In genomic region chr9:132384376-132384775, GRCh38 we compare ENCODE assay signal across 13 cellular contexts. TPM values are rescaled to one million over a fixed set of nuclear protein-coding genes. Genes with fewer than 3 reads are reported as not detected.
DNase-seq lines count a peak whose midpoint lies in the region; ATAC-seq and TF ChIP-seq lines count a peak whose summit lies in the region.
"Had no signal": no experiment of that assay in that cellular context is flagged by ENCODE, and none has a peak within 500 bp of the region (broad histone marks: within the 10 kb centered on the region; RNA-seq: fewer than 3 reads in every experiment).

No MANE protein-coding gene starts in this region.

- H3K4me3 ChIP-seq in OCI-LY1 (ENCODE audit: low read depth, low read length, poor library complexity, severe bottlenecking) (peak overlapping the region; percentile 18), aorta (ENCODE audit: low read length in 2 of 2) (no peak overlapping the region)

- DNase-seq in activated naive CD4-positive, alpha-beta T cell treated with anti-CD3 and anti-CD28 coated beads, Interleukin-2, amount 10 ng/mL, durations not matched to agents 7 days and 5 days: no peak
- DNase-seq in activated naive CD4-positive, alpha-beta T cell treated with anti-CD3 and anti-CD28 coated beads, Interleukin-2, amount 50 U/mL, for 16 hours: no peak
- DNase-seq in putamen (ENCODE audit: low spot score) (no peak), aorta (no peak)
- DNase-seq: ACHN, DMS53, NCI-H82 had no signal

- H3K4me3 Mint-ChIP-seq in activated naive CD4-positive, alpha-beta T cell treated with anti-CD3 and anti-CD28 coated beads, Interleukin-2, amount 10 ng/mL, durations not matched to agents 7 days and 5 days: no peak overlapping the region
- H3K4me3 Mint-ChIP-seq in stimulated activated memory B cell treated with anti-CD40 and anti-IgM and Interleukin-4, amounts not matched to agents 10 μg/mL and 1 μg/mL and 100 μg/mL, for 72 hours: peak overlapping the region; percentile 66

- no peaks in the 10 kb centered on the region for H4K20me1 ChIP-seq in OCI-LY1 (ENCODE audit: insufficient read depth, low read length)

- intact Hi-C loops in aorta (cut with DNase I): no loop called here

- no peak for TF ChIP-seq CTCF in OCI-LY1 (IDR thresholded peaks at IDR 0.05; ENCODE audit: low read length)

- peaks cover 51% of the 10 kb centered on the region for H3K4me1 ChIP-seq in OCI-LY1 (ENCODE audit: insufficient read depth, low read length, severe bottlenecking)
- no peaks in the 10 kb centered on the region for H3K4me1 ChIP-seq in aorta (ENCODE audit: control insufficient read depth in 1 of 2, insufficient read depth in 2 of 2, low read length in 2 of 2)

- H3K27ac Mint-ChIP-seq in activated naive CD4-positive, alpha-beta T cell treated with anti-CD3 and anti-CD28 coated beads, Interleukin-2, amount 10 ng/mL, durations not matched to agents 7 days and 5 days: peak overlapping the region; percentile 14
- H3K27ac Mint-ChIP-seq in stimulated activated memory B cell treated with anti-CD40 and anti-IgM and Interleukin-4, amounts not matched to agents 10 μg/mL and 1 μg/mL and 100 μg/mL, for 72 hours: peak overlapping the region; percentile 94

- WGBS in aorta, 2 donors: 95 to 96% methylated on average over 8 of the region's 8 CpGs

- peak overlapping the region; percentile 48; the same call in 1 of the 2 replicates for H3K9ac ChIP-seq in OCI-LY1 (ENCODE audit: low read length)

- CTCF ChIA-PET in activated naive CD4-positive, alpha-beta T cell treated with anti-CD3 and anti-CD28 coated beads, Interleukin-2, amount 10 ng/mL, durations not matched to agents 7 days and 5 days (lab: Charles Lee): interaction anchor here (1.0 to 1.4 kb wide), 2 partner anchors 12 to 68 kb away, joined by 3 to 7 read pairs; no protein-coding TSS in a partner anchor

- H3K27ac ChIP-seq in OCI-LY1 (ENCODE audit: low read depth, low read length, poor library complexity, severe bottlenecking): peak overlapping the region; percentile 99
- no peak overlapping the region for H3K27ac ChIP-seq in aorta (ENCODE audit: low read depth in 1 of 2, low read length in 2 of 2)

- peaks cover 11% of the 10 kb centered on the region for H3F3A ChIP-seq in OCI-LY1 (ENCODE audit: insufficient read depth, low read length)

- no peaks in the 10 kb centered on the region for H3K9me3 Mint-ChIP-seq in activated naive CD4-positive, alpha-beta T cell treated with anti-CD3 and anti-CD28 coated beads, Interleukin-2, amount 10 ng/mL, durations not matched to agents 7 days and 5 days
- H3K9me3 Mint-ChIP-seq in stimulated activated memory B cell treated with anti-CD40 and anti-IgM and Interleukin-4, amounts not matched to agents 10 μg/mL and 1 μg/mL and 100 μg/mL, for 72 hours: no peaks in the 10 kb centered on the region

- H3K36me3 ChIP-seq in OCI-LY1 (ENCODE audit: insufficient read depth, low read length) (peaks cover 50% of the 10 kb centered on the region), aorta (ENCODE audit: control insufficient read depth in 1 of 2, insufficient read depth in 2 of 2, low read length in 1 of 2) (peaks cover 4 to 12% of the 10 kb centered on the region in 2 donors)

- H3K27me3 ChIP-seq in OCI-LY1 (ENCODE audit: insufficient read depth, low read length) (no peaks in the 10 kb centered on the region), aorta (ENCODE audit: control insufficient read depth in 1 of 2, insufficient read depth in 2 of 2, low read length in 1 of 2) (no peaks in the 10 kb centered on the region)

- H3K79me2 ChIP-seq in OCI-LY1 (ENCODE audit: insufficient read depth, low read length): no peaks in the 10 kb centered on the region

- peaks cover 68% of the 10 kb centered on the region for H3K36me3 Mint-ChIP-seq in activated naive CD4-positive, alpha-beta T cell treated with anti-CD3 and anti-CD28 coated beads, Interleukin-2, amount 10 ng/mL, durations not matched to agents 7 days and 5 days
- peaks cover 53% of the 10 kb centered on the region for H3K36me3 Mint-ChIP-seq in stimulated activated memory B cell treated with anti-CD40 and anti-IgM and Interleukin-4, amounts not matched to agents 10 μg/mL and 1 μg/mL and 100 μg/mL, for 72 hours

- ATAC-seq in GM21619 (IDR thresholded peaks at IDR 0.05; ENCODE audit: unreplicated experiment): peak; percentile 40
- ATAC-seq in stimulated activated memory B cell treated with anti-CD40 and anti-IgM and Interleukin-4, amounts not matched to agents 10 μg/mL and 1 μg/mL and 100 μg/mL, for 72 hours: peak; percentile 74
- no peak for ATAC-seq in HG03521 (IDR thresholded peaks at IDR 0.05; ENCODE audit: unreplicated experiment)
- ATAC-seq in aorta (ENCODE audit: low FRiP score): no peak
- ATAC-seq: HepG2 had no signal

- peaks cover 31% of the 10 kb centered on the region for H3K4me1 Mint-ChIP-seq in activated naive CD4-positive, alpha-beta T cell treated with anti-CD3 and anti-CD28 coated beads, Interleukin-2, amount 10 ng/mL, durations not matched to agents 7 days and 5 days
- H3K4me1 Mint-ChIP-seq in stimulated activated memory B cell treated with anti-CD40 and anti-IgM and Interleukin-4, amounts not matched to agents 10 μg/mL and 1 μg/mL and 100 μg/mL, for 72 hours: peaks cover 53% of the 10 kb centered on the region

- H3K9me2 ChIP-seq in OCI-LY1 (ENCODE audit: low read depth, low read length): no peaks in the 10 kb centered on the region

- H3K9me3 ChIP-seq in OCI-LY1 (ENCODE audit: low read length): no peaks in the 10 kb centered on the region
- no peaks in the 10 kb centered on the region for H3K9me3 ChIP-seq in aorta (ENCODE audit: control insufficient read depth, low read length)

- no peaks in the 10 kb centered on the region for H3K27me3 Mint-ChIP-seq in activated naive CD4-positive, alpha-beta T cell treated with anti-CD3 and anti-CD28 coated beads, Interleukin-2, amount 10 ng/mL, durations not matched to agents 7 days and 5 days
- no peaks in the 10 kb centered on the region for H3K27me3 Mint-ChIP-seq in stimulated activated memory B cell treated with anti-CD40 and anti-IgM and Interleukin-4, amounts not matched to agents 10 μg/mL and 1 μg/mL and 100 μg/mL, for 72 hours

- peak overlapping the region; percentile 59 for H3K4me2 ChIP-seq in OCI-LY1 (ENCODE audit: low read length)

- H2AFZ ChIP-seq in OCI-LY1 (ENCODE audit: low read length): no peak overlapping the region

RNA-seq across cellular contexts. Expression of gene TTF1, which starts 22.3 kb away (rescaled TPM):
- 10 to 100 TPM; 11.9 to 14.3 TPM for total RNA-seq in aorta
- 10 to 100 TPM; 23.2 to 33.4 TPM for polyA plus RNA-seq in aorta

RNA-seq across cellular contexts. Expression of gene CFAP77, which starts 25.6 kb away (rescaled TPM):
- total RNA-seq in aorta: not detected
- under 1 TPM in 1 of 2 donors, not detected in 1; 0.38 TPM for polyA plus RNA-seq in aorta
- total RNA-seq: HepG2, posterior vena cava had no signal
- polyA plus RNA-seq: HepG2 had no signal

RNA-seq across cellular contexts. Expression of gene SETX, which starts 29.6 kb away (rescaled TPM):
- 10 to 100 TPM; 53.0 to 67.9 TPM for total RNA-seq in aorta
- 10 to 100 TPM in 1 of 2 donors, 1 to 10 TPM in 1; 9.5 to 18.5 TPM for polyA plus RNA-seq in aorta

Comparison
In these comparisons a context has a peak if more than half of its experiments do, and no peak if none do; other contexts are left out.
1. ATAC-seq: peak in GM21619 (single experiment) and stimulated activated memory B cell treated with anti-CD40 and anti-IgM and Interleukin-4, amounts not matched to agents 10 μg/mL and 1 μg/mL and 100 μg/mL, for 72 hours (single experiment); none in HG03521 (single experiment) and aorta (single experiment).